ENCODE assay signal across 13 cellular contexts in the genomic region with DNA sequence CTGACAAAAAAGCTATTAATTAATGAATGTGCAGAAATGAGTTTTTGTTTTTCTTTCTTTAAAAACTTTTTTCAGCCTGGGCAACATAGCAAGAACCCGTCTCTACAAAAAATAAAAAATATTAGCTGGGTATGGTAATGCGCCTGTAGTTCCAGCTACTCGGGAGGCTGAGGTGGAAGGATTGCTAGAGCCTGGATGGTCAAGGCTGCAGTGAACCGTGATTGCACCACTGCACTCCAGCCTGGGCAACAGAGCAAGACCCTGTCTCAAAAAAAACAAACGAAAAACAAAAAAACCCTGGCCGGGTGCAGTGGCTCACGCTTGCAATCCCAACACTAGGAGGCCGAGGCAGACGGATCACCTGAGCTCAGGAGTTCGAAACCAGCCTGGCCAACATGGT.
"Had no signal": no experiment of that assay in that cellular context is flagged by ENCODE, and none has a peak within 500 bp of the region (broad histone marks: within the 10 kb centered on the region; RNA-seq: fewer than 3 reads in every experiment).

No MANE protein-coding gene starts in this region.

- H3K9me3 ChIP-seq: thyroid gland, vagina had no signal

- H3K27ac ChIP-seq: thyroid gland, vagina had no signal

- DNase-seq: activated CD4-positive, alpha-beta T cell treated with anti-CD3 and anti-CD28 coated beads, Interleukin-2, amount 50 U/mL, for 4 hours; activated CD4-positive, CD25-positive, alpha-beta regulatory T cell; activated naive CD4-positive, alpha-beta T cell treated with anti-CD3 and anti-CD28 coated beads, Interleukin-2, amount 10 ng/mL, durations not matched to agents 7 days and 5 days; amygdala; glutamatergic neuron; nephron progenitor cell; SIG-M5; thyroid gland had no signal

- H3K4me3 Mint-ChIP-seq: activated naive CD4-positive, alpha-beta T cell treated with anti-CD3 and anti-CD28 coated beads, Interleukin-2, amount 10 ng/mL, durations not matched to agents 7 days and 5 days; brain; dendritic cell treated with granulocyte-macrophage colony-stimulating factor and Interleukin-4, amounts not matched to agents 40 ng/mL and 50 ng/mL, for 4 days; memory B cell; nephron progenitor cell had no signal

- H3K27me3 ChIP-seq: thyroid gland, vagina had no signal

- ATAC-seq: esophagus mucosa had no signal

- H3K27me3 Mint-ChIP-seq: activated naive CD4-positive, alpha-beta T cell treated with anti-CD3 and anti-CD28 coated beads, Interleukin-2, amount 10 ng/mL, durations not matched to agents 7 days and 5 days; brain; dendritic cell treated with granulocyte-macrophage colony-stimulating factor and Interleukin-4, amounts not matched to agents 40 ng/mL and 50 ng/mL, for 4 days; memory B cell had no signal

- H3K9me3 Mint-ChIP-seq: activated naive CD4-positive, alpha-beta T cell treated with anti-CD3 and anti-CD28 coated beads, Interleukin-2, amount 10 ng/mL, durations not matched to agents 7 days and 5 days; brain; dendritic cell treated with granulocyte-macrophage colony-stimulating factor and Interleukin-4, amounts not matched to agents 40 ng/mL and 50 ng/mL, for 4 days; memory B cell; nephron progenitor cell had no signal

- H3K4me3 ChIP-seq: thyroid gland, vagina had no signal

- H3K27ac Mint-ChIP-seq: dendritic cell treated with granulocyte-macrophage colony-stimulating factor and Interleukin-4, amounts not matched to agents 40 ng/mL and 50 ng/mL, for 4 days; memory B cell; nephron progenitor cell had no signal
